ENCODE assay signal across 17 cellular contexts in genomic region chr12:127987199-127987901, GRCh38.
DNase-seq lines count a peak whose midpoint lies in the region; ATAC-seq and TF ChIP-seq lines count a peak whose summit lies in the region.
"Had no signal": no experiment of that assay in that cellular context is flagged by ENCODE, and none has a peak within 500 bp of the region (broad histone marks: within the 10 kb centered on the region; RNA-seq: fewer than 3 reads in every experiment).

No MANE protein-coding gene starts in this region.

- H3F3A ChIP-seq in GM23248 (ENCODE audit: insufficient read depth): no peaks in the 10 kb centered on the region

- H3K4me2 ChIP-seq in GM23248 (ENCODE audit: unreplicated experiment): no peak overlapping the region

- TF ChIP-seq POLR2A in adrenal gland (IDR thresholded peaks at IDR 0.05): peak in 1 of 2 donors; percentile 42

- TF ChIP-seq CTCF in adrenal gland (IDR thresholded peaks at IDR 0.05): no peak

- in situ Hi-C loops in GM23248 (cut with MboI): no loop called here

- H3K9me3 ChIP-seq in GM23248 (ENCODE audit: low read depth) (no peaks in the 10 kb centered on the region), adrenal gland (replicated peaks in 1 of 3) (no peaks in the 10 kb centered on the region)
- H3K9me3 ChIP-seq: esophagus muscularis mucosa, thoracic aorta had no signal

- no peaks in the 10 kb centered on the region for H4K20me1 ChIP-seq in GM23248 (ENCODE audit: insufficient read depth)

- H3K27me3 ChIP-seq in GM23248 (replicated peaks; ENCODE audit: insufficient read depth) (no peaks in the 10 kb centered on the region), adrenal gland (no peaks in the 10 kb centered on the region)

- H3K4me3 ChIP-seq in GM23248 (no peak overlapping the region), adrenal gland (no peak overlapping the region)
- H3K4me3 ChIP-seq: esophagus muscularis mucosa, thoracic aorta had no signal

- DNase-seq in AG08395 (ENCODE audit: low spot score): peak; percentile 66
- peak; percentile 34 for DNase-seq in GM23248
- DNase-seq in adrenal gland: peak; percentile 93 to 96 (median 96)
- DNase-seq in left kidney (ENCODE audit: low read depth, low spot score): peak; percentile 19
- DNase-seq in activated CD8-positive, alpha-beta memory T cell treated with anti-CD3 and anti-CD28 coated beads for 24 hours: no peak
- DNase-seq in NAMALWA (ENCODE audit: low spot score): no peak
- DNase-seq in stimulated activated CD4-positive, alpha-beta T cell treated with anti-CD3 and anti-CD28 coated beads, Interleukin-1b, Interleukin-23, amount 100 ng/mL, for 48 hours: no peak
- DNase-seq: activated effector memory CD4-positive, alpha-beta T cell treated with Interleukin-2 at 50 U/mL for 16 hours; aorta; HCEC 1CT; NCI-H1105 treated with DMSO at 0.1 percent for 48 hours; NCI-H345 had no signal

- no peaks in the 10 kb centered on the region for H3K79me2 ChIP-seq in GM23248 (ENCODE audit: insufficient read depth)

- intact Hi-C loops in adrenal gland (cut with DNase I): no loop called here

- H3K27ac ChIP-seq in GM23248: no peak overlapping the region
- H3K27ac ChIP-seq in adrenal gland: peak overlapping the region in 3 of 5 donors; percentile 35 to 61 (median 38)
- H3K27ac ChIP-seq: esophagus muscularis mucosa, thoracic aorta, VCaP had no signal

- no peak overlapping the region for H2AFZ ChIP-seq in GM23248

- 52 to 55% methylated on average over 14 of the region's 14 CpGs for WGBS in GM23248 (ENCODE audit: low coverage in 1 of 2, low lambda C conversion rate in 2 of 2, missing lambda C conversion rate in 2 of 2), 2 experiments
- WGBS in adrenal gland, 4 donors: 43 to 54% (median 44%) methylated on average over 13 to 14 of the region's 14 CpGs

- no peaks in the 10 kb centered on the region for H3K9me2 ChIP-seq in GM23248 (ENCODE audit: insufficient read depth)

- H3K9ac ChIP-seq in GM23248: no peak overlapping the region

- ATAC-seq in GM21360 (IDR thresholded peaks at IDR 0.05; ENCODE audit: unreplicated experiment): no peak
- ATAC-seq: left lobe of liver had no signal

- no peaks in the 10 kb centered on the region for H3K4me1 ChIP-seq in GM23248 (ENCODE audit: insufficient read depth)
- no peaks in the 10 kb centered on the region for H3K4me1 ChIP-seq in adrenal gland (replicated peaks in 1 of 2)
- H3K4me1 ChIP-seq: esophagus muscularis mucosa had no signal

- H3K36me3 ChIP-seq in GM23248 (ENCODE audit: low read depth): no peaks in the 10 kb centered on the region
- H3K36me3 ChIP-seq in adrenal gland (replicated peaks in 1 of 2): no peaks in the 10 kb centered on the region
- H3K36me3 ChIP-seq: esophagus muscularis mucosa, thoracic aorta had no signal

Comparison
In these comparisons a context has a peak if more than half of its experiments do, and no peak if none do; other contexts are left out.
1. DNase-seq: peak in AG08395 (single experiment), GM23248 (single experiment), adrenal gland (7 of 7) and left kidney (single experiment); none in activated CD8-positive, alpha-beta memory T cell treated with anti-CD3 and anti-CD28 coated beads for 24 hours (single experiment), NAMALWA (single experiment) and stimulated activated CD4-positive, alpha-beta T cell treated with anti-CD3 and anti-CD28 coated beads, Interleukin-1b, Interleukin-23, amount 100 ng/mL, for 48 hours (single experiment).